ENCODE assay signal across 9 cellular contexts in genomic region chr16:60299345-60299744, GRCh38.
"Had no signal": no experiment of that assay in that cellular context is flagged by ENCODE, and none has a peak within 500 bp of the region (broad histone marks: within the 10 kb centered on the region; RNA-seq: fewer than 3 reads in every experiment).

No MANE protein-coding gene starts in this region.

- H3K4me1 ChIP-seq: HAP-1 had no signal

- H3K4me2 ChIP-seq: GM23338 had no signal

- H3K36me3 ChIP-seq: HAP-1 had no signal

- ATAC-seq: GM23338, HCT116 had no signal

- DNase-seq: GM23248, GOT3, H7, H9, HCEC 1CT, HFFc6 had no signal

- H2AFZ ChIP-seq: GM23248 had no signal

- H3K9ac ChIP-seq: GM23248 had no signal

- H3K4me3 ChIP-seq: GM23248, GM23338, HAP-1 had no signal

- H3K27ac ChIP-seq: GM23248 had no signal

- H3K9me3 ChIP-seq: HAP-1 had no signal
